In the genomic region with DNA sequence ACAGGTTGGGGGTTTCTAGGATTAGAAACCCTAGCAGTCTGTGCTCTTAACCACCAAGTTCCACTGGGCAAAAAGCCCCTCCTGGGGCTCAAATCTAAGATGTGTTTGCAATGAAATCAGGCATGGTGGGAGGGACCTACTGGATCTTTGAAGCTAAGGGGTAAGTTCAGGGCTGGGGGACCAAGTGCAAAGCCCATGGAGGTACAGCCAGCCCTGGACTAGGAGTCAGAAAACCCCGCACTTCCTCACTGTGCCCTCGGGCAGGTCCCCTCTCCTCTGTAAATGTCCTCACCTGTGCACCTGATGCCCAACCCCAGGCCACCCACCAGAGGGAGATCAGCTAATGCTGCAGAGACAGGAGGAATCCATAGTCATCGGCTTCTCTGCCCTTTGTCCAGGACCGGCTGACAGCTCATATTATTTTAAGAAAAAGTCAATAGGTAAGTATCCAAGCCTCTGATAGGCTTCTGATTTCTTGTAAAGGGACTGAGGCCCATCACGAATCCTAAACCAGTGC, we compare ENCODE assay signal across 13 cellular contexts.
"Had no signal": no experiment of that assay in that cellular context is flagged by ENCODE, and none has a peak within 500 bp of the region (broad histone marks: within the 10 kb centered on the region; RNA-seq: fewer than 3 reads in every experiment).

No MANE protein-coding gene starts in this region.

- H3K4me3 ChIP-seq: esophagus muscularis mucosa, psoas muscle, right lobe of liver, upper lobe of left lung had no signal

- H3K27ac Mint-ChIP-seq: activated T-cell treated with anti-CD3 and anti-CD28 coated beads, Interleukin-2, amount 50 U/mL, for 72 hours; T-helper 17 cell had no signal

- H3K4me3 Mint-ChIP-seq: activated T-cell treated with anti-CD3 and anti-CD28 coated beads, Interleukin-2, amount 50 U/mL, for 72 hours; T-helper 17 cell had no signal

- H3K9me3 Mint-ChIP-seq: activated T-cell treated with anti-CD3 and anti-CD28 coated beads, Interleukin-2, amount 50 U/mL, for 72 hours had no signal

- H3K27ac ChIP-seq: esophagus muscularis mucosa, psoas muscle, right lobe of liver, upper lobe of left lung had no signal

- ATAC-seq: activated T-cell treated with anti-CD3 and anti-CD28 coated beads, Interleukin-2, amount 50 U/mL, for 72 hours; psoas muscle; right lobe of liver; stimulated activated naive CD8-positive, alpha-beta T cell treated with anti-CD3 and anti-CD28 coated beads, Interleukin-15, Interleukin-2, amounts not matched to agents 100 U/mL and 50 U/mL, for 24 hours; T-helper 17 cell had no signal

- H3K4me1 ChIP-seq: esophagus muscularis mucosa, right lobe of liver, upper lobe of left lung had no signal

- DNase-seq: activated CD4-positive, alpha-beta T cell treated with anti-CD3 and anti-CD28 coated beads, Interleukin-2, amount 50 U/mL, for 4 hours; activated CD4-positive, CD25-positive, alpha-beta regulatory T cell treated with anti-CD3 and anti-CD28 coated beads, Interleukin-2, amount 50 U/mL, for 72 hours; activated naive CD4-positive, alpha-beta T cell; activated T-cell treated with anti-CD3 and anti-CD28 coated beads, Interleukin-2, amount 50 U/mL, for 72 hours; psoas muscle; stimulated activated CD4-positive, alpha-beta T cell treated with anti-CD3 and anti-CD28 coated beads, Interleukin-2, amount 100 ng/mL, for 24 hours; stimulated activated naive CD8-positive, alpha-beta T cell treated with anti-CD3 and anti-CD28 coated beads, Interleukin-15, Interleukin-2, amounts not matched to agents 100 U/mL and 50 U/mL, for 24 hours; T-helper 17 cell; upper lobe of left lung had no signal

- H3K9me3 ChIP-seq: esophagus muscularis mucosa, psoas muscle, right lobe of liver, upper lobe of left lung had no signal

- H3K27me3 ChIP-seq: right lobe of liver, upper lobe of left lung had no signal

- FAIRE-seq: astrocyte, TTC549 had no signal

- H3K36me3 ChIP-seq: esophagus muscularis mucosa, right lobe of liver, upper lobe of left lung had no signal
